ENCODE assay signal across 1 cellular context in the genomic region with DNA sequence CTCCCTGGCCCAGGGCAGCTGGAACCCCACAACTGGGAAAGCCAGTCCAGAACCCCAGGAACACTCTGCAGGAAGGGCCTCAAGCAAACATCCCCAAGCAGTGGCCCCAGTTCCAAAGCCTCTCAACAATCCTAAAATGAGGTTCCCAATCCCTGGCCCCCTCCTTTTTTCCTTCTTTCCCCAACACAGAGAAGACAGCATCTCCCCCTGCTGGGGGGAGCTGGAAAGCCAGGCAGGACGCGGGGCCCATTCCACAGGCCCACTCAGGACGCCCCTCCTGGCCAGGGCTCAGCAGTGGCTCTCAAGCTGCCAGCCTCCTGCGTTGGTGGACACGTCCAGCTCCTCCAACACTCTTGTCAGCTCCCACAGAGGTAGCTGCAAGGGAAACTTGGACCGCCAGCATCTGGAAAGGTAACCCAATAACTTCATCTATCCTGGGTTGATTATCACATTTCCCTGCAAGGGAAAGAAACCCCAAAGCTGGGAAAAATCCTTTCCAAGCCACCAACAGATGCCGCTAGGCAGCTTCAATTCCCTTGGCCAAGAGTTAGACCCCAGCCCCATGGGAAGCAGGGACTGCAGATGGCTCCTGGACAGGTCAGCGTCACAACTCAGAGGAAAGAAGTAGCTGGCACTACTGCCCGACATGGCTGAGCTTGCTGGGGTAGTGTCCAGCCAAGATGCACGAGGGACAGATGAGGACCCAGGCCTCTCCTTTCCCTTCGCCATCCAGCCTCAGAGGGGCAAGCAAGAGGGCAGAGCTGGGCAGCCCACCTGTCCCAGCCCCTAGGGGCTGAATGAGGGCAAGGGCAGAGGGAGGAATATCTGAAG.
TF ChIP-seq lines count a peak whose summit lies in the region.

No MANE protein-coding gene starts in this region.

TF ChIP-seq in HepG2, 621 proteins besides CTCF, POLR2A, EP300 and RAD21 (continued from another document and continues in another):
- TF ChIP-seq, protein P1, sequence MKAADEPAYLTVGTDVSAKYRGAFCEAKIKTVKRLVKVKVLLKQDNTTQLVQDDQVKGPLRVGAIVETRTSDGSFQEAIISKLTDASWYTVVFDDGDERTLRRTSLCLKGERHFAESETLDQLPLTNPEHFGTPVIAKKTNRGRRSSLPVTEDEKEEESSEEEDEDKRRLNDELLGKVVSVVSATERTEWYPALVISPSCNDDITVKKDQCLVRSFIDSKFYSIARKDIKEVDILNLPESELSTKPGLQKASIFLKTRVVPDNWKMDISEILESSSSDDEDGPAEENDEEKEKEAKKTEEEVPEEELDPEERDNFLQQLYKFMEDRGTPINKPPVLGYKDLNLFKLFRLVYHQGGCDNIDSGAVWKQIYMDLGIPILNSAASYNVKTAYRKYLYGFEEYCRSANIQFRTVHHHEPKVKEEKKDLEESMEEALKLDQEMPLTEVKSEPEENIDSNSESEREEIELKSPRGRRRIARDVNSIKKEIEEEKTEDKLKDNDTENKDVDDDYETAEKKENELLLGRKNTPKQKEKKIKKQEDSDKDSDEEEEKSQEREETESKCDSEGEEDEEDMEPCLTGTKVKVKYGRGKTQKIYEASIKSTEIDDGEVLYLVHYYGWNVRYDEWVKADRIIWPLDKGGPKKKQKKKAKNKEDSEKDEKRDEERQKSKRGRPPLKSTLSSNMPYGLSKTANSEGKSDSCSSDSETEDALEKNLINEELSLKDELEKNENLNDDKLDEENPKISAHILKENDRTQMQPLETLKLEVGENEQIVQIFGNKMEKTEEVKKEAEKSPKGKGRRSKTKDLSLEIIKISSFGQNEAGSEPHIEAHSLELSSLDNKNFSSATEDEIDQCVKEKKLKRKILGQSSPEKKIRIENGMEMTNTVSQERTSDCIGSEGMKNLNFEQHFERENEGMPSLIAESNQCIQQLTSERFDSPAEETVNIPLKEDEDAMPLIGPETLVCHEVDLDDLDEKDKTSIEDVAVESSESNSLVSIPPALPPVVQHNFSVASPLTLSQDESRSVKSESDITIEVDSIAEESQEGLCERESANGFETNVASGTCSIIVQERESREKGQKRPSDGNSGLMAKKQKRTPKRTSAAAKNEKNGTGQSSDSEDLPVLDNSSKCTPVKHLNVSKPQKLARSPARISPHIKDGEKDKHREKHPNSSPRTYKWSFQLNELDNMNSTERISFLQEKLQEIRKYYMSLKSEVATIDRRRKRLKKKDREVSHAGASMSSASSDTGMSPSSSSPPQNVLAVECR (CRISPR knock-in tag; IDR thresholded peaks at IDR 0.05; ENCODE audit: borderline replicate concordance) = peak; percentile 38; the same call in 1 of the 2 replicates
- TF ChIP-seq, protein P2, sequence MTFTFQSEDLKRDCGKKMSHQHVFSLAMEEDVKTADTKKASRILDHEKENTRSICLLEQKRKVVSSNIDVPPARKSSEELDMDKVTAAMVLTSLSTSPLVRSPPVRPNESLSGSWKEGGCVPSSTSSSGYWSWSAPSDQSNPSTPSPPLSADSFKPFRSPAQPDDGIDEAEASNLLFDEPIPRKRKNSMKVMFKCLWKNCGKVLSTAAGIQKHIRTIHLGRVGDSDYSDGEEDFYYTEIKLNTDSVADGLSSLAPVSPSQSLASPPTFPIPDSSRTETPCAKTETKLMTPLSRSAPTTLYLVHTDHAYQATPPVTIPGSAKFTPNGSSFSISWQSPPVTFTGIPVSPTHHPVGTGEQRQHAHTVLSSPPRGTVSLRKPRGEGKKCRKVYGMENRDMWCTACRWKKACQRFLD (CRISPR knock-in tag; IDR thresholded peaks at IDR 0.05; ENCODE audit: borderline replicate concordance) = no peak
- TF ChIP-seq HNRNPLL (IDR thresholded peaks at IDR 0.05; ENCODE audit: low read depth, low read length, poor library complexity, severe bottlenecking) (peak; percentile 23), CBFB (CRISPR knock-in tag; IDR thresholded peaks at IDR 0.05) (no peak), ZKSCAN1 (IDR thresholded peaks at IDR 0.05; ENCODE audit: low read length) (0 out of 2 replicates have a peak, but pooled peaks have one; percentile 40), AKAP8 (CRISPR knock-in tag; IDR thresholded peaks at IDR 0.05) (0 out of 2 replicates have a peak, but pooled peaks have one; percentile 6), ZNF75D (CRISPR knock-in tag; IDR thresholded peaks at IDR 0.05; ENCODE audit: borderline replicate concordance) (no peak), EEA1 (CRISPR knock-in tag; IDR thresholded peaks at IDR 0.05; ENCODE audit: borderline replicate concordance) (no peak), RBM39 (IDR thresholded peaks at IDR 0.05; ENCODE audit: low read depth, low read length, poor library complexity, severe bottlenecking) (peak; percentile 53), ZEB1 (IDR thresholded peaks at IDR 0.05; ENCODE audit: insufficient replicate concordance, low read depth) (no peak), ISL2 (CRISPR knock-in tag; IDR thresholded peaks at IDR 0.05) (no peak), ZNF660 (CRISPR knock-in tag; IDR thresholded peaks at IDR 0.05; ENCODE audit: borderline replicate concordance, low read depth) (no peak; the same call in 1 of the 2 replicates), ZBTB7B (CRISPR knock-in tag; IDR thresholded peaks at IDR 0.05) (0 out of 2 replicates have a peak, but pooled peaks have one; percentile 51), ZNF83 (CRISPR knock-in tag; IDR thresholded peaks at IDR 0.05; ENCODE audit: borderline replicate concordance) (no peak), ZNF674 (CRISPR knock-in tag; IDR thresholded peaks at IDR 0.05; ENCODE audit: low read depth) (no peak), RBFOX2 (IDR thresholded peaks at IDR 0.05; ENCODE audit: low read depth, low read length) (no peak), ZNF549 (CRISPR knock-in tag; IDR thresholded peaks at IDR 0.05) (no peak), ZNF382 (CRISPR knock-in tag; IDR thresholded peaks at IDR 0.05; ENCODE audit: borderline replicate concordance) (no peak), ZNF121 (CRISPR knock-in tag; IDR thresholded peaks at IDR 0.05) (peak; percentile 47), ZBTB3 (CRISPR knock-in tag; IDR thresholded peaks at IDR 0.05; ENCODE audit: borderline replicate concordance, low read depth) (no peak), ETV6 (CRISPR knock-in tag; conservative IDR thresholded peaks at IDR 0.05) (no peak), ISX (CRISPR knock-in tag; conservative IDR thresholded peaks at IDR 0.05) (no peak), ZNF460 (CRISPR knock-in tag; IDR thresholded peaks at IDR 0.05; ENCODE audit: borderline replicate concordance) (no peak), THYN1 (CRISPR knock-in tag; IDR thresholded peaks at IDR 0.05; ENCODE audit: borderline replicate concordance, low read depth) (no peak), MTF1 (CRISPR knock-in tag; IDR thresholded peaks at IDR 0.05) (no peak), ZNF772 (CRISPR knock-in tag; IDR thresholded peaks at IDR 0.05) (0 out of 2 replicates have a peak, but pooled peaks have one; percentile 39), MTA1 (CRISPR knock-in tag; IDR thresholded peaks at IDR 0.05; ENCODE audit: borderline replicate concordance) (peak; percentile 68; the same call in 1 of the 2 replicates), ZNF501 (CRISPR knock-in tag; IDR thresholded peaks at IDR 0.05) (0 out of 2 replicates have a peak, but pooled peaks have one; percentile 50), SIX1 (CRISPR knock-in tag; IDR thresholded peaks at IDR 0.05; ENCODE audit: borderline replicate concordance) (no peak), PCBP1 (IDR thresholded peaks at IDR 0.05; ENCODE audit: borderline replicate concordance, low read depth, low read length) (peak; percentile 72; the same call in 1 of the 2 replicates), ZNF747 (CRISPR knock-in tag; IDR thresholded peaks at IDR 0.05; ENCODE audit: borderline replicate concordance) (no peak), GABPB1 (CRISPR knock-in tag; IDR thresholded peaks at IDR 0.05) (no peak)
- TF ChIP-seq, protein P3, sequence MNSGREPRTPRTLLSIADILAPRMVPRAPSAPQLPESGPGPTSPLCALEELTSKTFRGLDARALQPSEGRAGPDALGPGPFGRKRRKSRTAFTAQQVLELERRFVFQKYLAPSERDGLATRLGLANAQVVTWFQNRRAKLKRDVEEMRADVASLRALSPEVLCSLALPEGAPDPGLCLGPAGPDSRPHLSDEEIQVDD (CRISPR knock-in tag; IDR thresholded peaks at IDR 0.05; ENCODE audit: borderline replicate concordance) = no peak
- TF ChIP-seq, protein P4, sequence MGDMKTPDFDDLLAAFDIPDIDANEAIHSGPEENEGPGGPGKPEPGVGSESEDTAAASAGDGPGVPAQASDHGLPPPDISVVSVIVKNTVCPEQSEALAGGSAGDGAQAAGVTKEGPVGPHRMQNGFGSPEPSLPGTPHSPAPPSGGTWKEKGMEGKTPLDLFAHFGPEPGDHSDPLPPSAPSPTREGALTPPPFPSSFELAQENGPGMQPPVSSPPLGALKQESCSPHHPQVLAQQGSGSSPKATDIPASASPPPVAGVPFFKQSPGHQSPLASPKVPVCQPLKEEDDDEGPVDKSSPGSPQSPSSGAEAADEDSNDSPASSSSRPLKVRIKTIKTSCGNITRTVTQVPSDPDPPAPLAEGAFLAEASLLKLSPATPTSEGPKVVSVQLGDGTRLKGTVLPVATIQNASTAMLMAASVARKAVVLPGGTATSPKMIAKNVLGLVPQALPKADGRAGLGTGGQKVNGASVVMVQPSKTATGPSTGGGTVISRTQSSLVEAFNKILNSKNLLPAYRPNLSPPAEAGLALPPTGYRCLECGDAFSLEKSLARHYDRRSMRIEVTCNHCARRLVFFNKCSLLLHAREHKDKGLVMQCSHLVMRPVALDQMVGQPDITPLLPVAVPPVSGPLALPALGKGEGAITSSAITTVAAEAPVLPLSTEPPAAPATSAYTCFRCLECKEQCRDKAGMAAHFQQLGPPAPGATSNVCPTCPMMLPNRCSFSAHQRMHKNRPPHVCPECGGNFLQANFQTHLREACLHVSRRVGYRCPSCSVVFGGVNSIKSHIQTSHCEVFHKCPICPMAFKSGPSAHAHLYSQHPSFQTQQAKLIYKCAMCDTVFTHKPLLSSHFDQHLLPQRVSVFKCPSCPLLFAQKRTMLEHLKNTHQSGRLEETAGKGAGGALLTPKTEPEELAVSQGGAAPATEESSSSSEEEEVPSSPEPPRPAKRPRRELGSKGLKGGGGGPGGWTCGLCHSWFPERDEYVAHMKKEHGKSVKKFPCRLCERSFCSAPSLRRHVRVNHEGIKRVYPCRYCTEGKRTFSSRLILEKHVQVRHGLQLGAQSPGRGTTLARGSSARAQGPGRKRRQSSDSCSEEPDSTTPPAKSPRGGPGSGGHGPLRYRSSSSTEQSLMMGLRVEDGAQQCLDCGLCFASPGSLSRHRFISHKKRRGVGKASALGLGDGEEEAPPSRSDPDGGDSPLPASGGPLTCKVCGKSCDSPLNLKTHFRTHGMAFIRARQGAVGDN (CRISPR knock-in tag; IDR thresholded peaks at IDR 0.05) = peak; percentile 62
- TF ChIP-seq, protein P5, sequence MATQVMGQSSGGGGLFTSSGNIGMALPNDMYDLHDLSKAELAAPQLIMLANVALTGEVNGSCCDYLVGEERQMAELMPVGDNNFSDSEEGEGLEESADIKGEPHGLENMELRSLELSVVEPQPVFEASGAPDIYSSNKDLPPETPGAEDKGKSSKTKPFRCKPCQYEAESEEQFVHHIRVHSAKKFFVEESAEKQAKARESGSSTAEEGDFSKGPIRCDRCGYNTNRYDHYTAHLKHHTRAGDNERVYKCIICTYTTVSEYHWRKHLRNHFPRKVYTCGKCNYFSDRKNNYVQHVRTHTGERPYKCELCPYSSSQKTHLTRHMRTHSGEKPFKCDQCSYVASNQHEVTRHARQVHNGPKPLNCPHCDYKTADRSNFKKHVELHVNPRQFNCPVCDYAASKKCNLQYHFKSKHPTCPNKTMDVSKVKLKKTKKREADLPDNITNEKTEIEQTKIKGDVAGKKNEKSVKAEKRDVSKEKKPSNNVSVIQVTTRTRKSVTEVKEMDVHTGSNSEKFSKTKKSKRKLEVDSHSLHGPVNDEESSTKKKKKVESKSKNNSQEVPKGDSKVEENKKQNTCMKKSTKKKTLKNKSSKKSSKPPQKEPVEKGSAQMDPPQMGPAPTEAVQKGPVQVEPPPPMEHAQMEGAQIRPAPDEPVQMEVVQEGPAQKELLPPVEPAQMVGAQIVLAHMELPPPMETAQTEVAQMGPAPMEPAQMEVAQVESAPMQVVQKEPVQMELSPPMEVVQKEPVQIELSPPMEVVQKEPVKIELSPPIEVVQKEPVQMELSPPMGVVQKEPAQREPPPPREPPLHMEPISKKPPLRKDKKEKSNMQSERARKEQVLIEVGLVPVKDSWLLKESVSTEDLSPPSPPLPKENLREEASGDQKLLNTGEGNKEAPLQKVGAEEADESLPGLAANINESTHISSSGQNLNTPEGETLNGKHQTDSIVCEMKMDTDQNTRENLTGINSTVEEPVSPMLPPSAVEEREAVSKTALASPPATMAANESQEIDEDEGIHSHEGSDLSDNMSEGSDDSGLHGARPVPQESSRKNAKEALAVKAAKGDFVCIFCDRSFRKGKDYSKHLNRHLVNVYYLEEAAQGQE (IDR thresholded peaks at IDR 0.05; ENCODE audit: borderline replicate concordance in 1 of 2, low read depth in 1 of 2, low read length in 2 of 2) = no peak
- TF ChIP-seq, protein P6, sequence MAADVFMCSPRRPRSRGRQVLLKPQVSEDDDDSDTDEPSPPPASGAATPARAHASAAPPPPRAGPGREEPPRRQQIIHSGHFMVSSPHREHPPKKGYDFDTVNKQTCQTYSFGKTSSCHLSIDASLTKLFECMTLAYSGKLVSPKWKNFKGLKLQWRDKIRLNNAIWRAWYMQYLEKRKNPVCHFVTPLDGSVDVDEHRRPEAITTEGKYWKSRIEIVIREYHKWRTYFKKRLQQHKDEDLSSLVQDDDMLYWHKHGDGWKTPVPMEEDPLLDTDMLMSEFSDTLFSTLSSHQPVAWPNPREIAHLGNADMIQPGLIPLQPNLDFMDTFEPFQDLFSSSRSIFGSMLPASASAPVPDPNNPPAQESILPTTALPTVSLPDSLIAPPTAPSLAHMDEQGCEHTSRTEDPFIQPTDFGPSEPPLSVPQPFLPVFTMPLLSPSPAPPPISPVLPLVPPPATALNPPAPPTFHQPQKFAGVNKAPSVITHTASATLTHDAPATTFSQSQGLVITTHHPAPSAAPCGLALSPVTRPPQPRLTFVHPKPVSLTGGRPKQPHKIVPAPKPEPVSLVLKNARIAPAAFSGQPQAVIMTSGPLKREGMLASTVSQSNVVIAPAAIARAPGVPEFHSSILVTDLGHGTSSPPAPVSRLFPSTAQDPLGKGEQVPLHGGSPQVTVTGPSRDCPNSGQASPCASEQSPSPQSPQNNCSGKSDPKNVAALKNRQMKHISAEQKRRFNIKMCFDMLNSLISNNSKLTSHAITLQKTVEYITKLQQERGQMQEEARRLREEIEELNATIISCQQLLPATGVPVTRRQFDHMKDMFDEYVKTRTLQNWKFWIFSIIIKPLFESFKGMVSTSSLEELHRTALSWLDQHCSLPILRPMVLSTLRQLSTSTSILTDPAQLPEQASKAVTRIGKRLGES (CRISPR knock-in tag; IDR thresholded peaks at IDR 0.05; ENCODE audit: borderline replicate concordance) = no peak
- TF ChIP-seq, protein P7, sequence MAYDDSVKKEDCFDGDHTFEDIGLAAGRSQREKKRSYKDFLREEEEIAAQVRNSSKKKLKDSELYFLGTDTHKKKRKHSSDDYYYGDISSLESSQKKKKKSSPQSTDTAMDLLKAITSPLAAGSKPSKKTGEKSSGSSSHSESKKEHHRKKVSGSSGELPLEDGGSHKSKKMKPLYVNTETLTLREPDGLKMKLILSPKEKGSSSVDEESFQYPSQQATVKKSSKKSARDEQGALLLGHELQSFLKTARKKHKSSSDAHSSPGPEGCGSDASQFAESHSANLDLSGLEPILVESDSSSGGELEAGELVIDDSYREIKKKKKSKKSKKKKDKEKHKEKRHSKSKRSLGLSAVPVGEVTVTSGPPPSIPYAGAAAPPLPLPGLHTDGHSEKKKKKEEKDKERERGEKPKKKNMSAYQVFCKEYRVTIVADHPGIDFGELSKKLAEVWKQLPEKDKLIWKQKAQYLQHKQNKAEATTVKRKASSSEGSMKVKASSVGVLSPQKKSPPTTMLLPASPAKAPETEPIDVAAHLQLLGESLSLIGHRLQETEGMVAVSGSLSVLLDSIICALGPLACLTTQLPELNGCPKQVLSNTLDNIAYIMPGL (CRISPR knock-in tag; IDR thresholded peaks at IDR 0.05; ENCODE audit: borderline replicate concordance in 1 of 2, low read depth in 1 of 2) = peak in 1 of 2 experiments; percentile 42; a peak in 1 of 4 replicates
